In genomic region chr17:21039839-21040575, GRCh38 we compare ENCODE assay signal across 8 cellular contexts. TPM values are rescaled to one million over a fixed set of nuclear protein-coding genes. Genes with fewer than 3 reads are reported as not detected.
DNase-seq lines count a peak whose midpoint lies in the region; ATAC-seq, FAIRE-seq and TF ChIP-seq lines count a peak whose summit lies in the region.

No MANE protein-coding gene starts in this region.

- no peak overlapping the region for H2BK20ac ChIP-seq in H9 (ENCODE audit: low read depth, low read length, poor library complexity, severe bottlenecking)

- H3K4ac ChIP-seq in H9 (ENCODE audit: low read depth, low read length) = no peak overlapping the region

- no peak overlapping the region for H3K23ac ChIP-seq in H9 (ENCODE audit: insufficient read length, low read depth, low read length)

- no peak overlapping the region for H4K91ac ChIP-seq in H9 (ENCODE audit: insufficient read length, low read depth, low read length)

- no peak overlapping the region for H2BK120ac ChIP-seq in H9 (ENCODE audit: low read depth, low read length, poor library complexity, severe bottlenecking)

- no peaks in the 10 kb centered on the region for H3K36me3 ChIP-seq in OCI-LY3 (replicated peaks; ENCODE audit: low read depth, low read length)

- no peak overlapping the region for H4K5ac ChIP-seq in H9 (ENCODE audit: insufficient read length, low read depth, low read length)

- no peak overlapping the region for H3T11ph ChIP-seq in H9 (ENCODE audit: low read length)

- H3K27me3 ChIP-seq in H9 (ENCODE audit: insufficient read depth, low read length) (no peaks in the 10 kb centered on the region), OCI-LY3 (ENCODE audit: low read depth, low read length) (no peaks in the 10 kb centered on the region)

- peak overlapping the region in 2 of 3 experiments; percentile 64 to 99; a peak in 4 of 7 replicates for H3K27ac Mint-ChIP-seq in H9
- H3K27ac Mint-ChIP-seq in activated naive CD8-positive, alpha-beta T cell treated with anti-CD3 and anti-CD28 coated beads, Interleukin-2, amount 10 ng/mL, durations not matched to agents 7 days and 5 days = peak overlapping the region; percentile 75

- H3K4me3 ChIP-seq in OCI-LY3 (ENCODE audit: low read length) = peak overlapping the region; percentile 90

- peaks cover 0 to 2% of the 10 kb centered on the region in 2 experiments; a peak in 1 of 5 replicates for H3K9me3 Mint-ChIP-seq in H9
- no peaks in the 10 kb centered on the region for H3K9me3 Mint-ChIP-seq in activated naive CD8-positive, alpha-beta T cell treated with anti-CD3 and anti-CD28 coated beads, Interleukin-2, amount 10 ng/mL, durations not matched to agents 7 days and 5 days

- no peak overlapping the region for H4K8ac ChIP-seq in H9 (replicated peaks; ENCODE audit: insufficient read length, low read depth, low read length)

- H3K4me1 ChIP-seq in H9 (ENCODE audit: insufficient read depth, low read length) (peaks cover 13% of the 10 kb centered on the region), OCI-LY3 (ENCODE audit: low read length) (peaks cover 8% of the 10 kb centered on the region)

- WGBS in H9 (ENCODE audit: extremely low coverage, insufficient read length, low lambda C conversion rate) = no CpG with 5 or more reads among the region's 6 CpGs

- peaks cover 66% of the 10 kb centered on the region for H3K79me2 ChIP-seq in H9 (ENCODE audit: insufficient read depth, low read length)
- H3K79me2 ChIP-seq in OCI-LY3 (ENCODE audit: low read length) = peaks cover 76% of the 10 kb centered on the region

- no peak overlapping the region for H3K56ac ChIP-seq in H9 (ENCODE audit: insufficient read length, low read depth, low read length)

- H3K79me1 ChIP-seq in H9 (ENCODE audit: insufficient read depth, low read depth, low read length, poor library complexity, severe bottlenecking) = no peaks in the 10 kb centered on the region

- H2AFZ ChIP-seq in H9 (ENCODE audit: low read length) (no peak overlapping the region), OCI-LY3 (ENCODE audit: low read depth, low read length) (no peak overlapping the region)

- H3K4me2 ChIP-seq in H9 (ENCODE audit: insufficient read depth, insufficient read length, low read length) = peak overlapping the region; percentile 71
- H3K4me2 ChIP-seq in OCI-LY3 (ENCODE audit: low read length) = peak overlapping the region; percentile 57; the same call in 1 of the 2 replicates

- H3K36me3 Mint-ChIP-seq in H9 (ENCODE audit: insufficient read depth in 1 of 3, low read depth in 3 of 3) = peaks cover 14 to 42% (median 34%) of the 10 kb centered on the region in 3 experiments
- H3K36me3 Mint-ChIP-seq in activated naive CD8-positive, alpha-beta T cell treated with anti-CD3 and anti-CD28 coated beads, Interleukin-2, amount 10 ng/mL, durations not matched to agents 7 days and 5 days = peaks cover 14% of the 10 kb centered on the region

- TF ChIP-seq CTCF in H9 (conservative IDR thresholded peaks at IDR 0.05) (peak; percentile 65), OCI-LY3 (IDR thresholded peaks at IDR 0.05; ENCODE audit: low read depth, low read length) (peak; percentile 22; the same call in 1 of the 2 replicates)

- DNase-seq in Ammon's horn (ENCODE audit: low spot score) (peak; percentile 49), H9 (no peak), NCI-H187 treated with DMSO at 0.1 percent for 48 hours (lab: John Stamatoyannopoulos, UW) (no peak), frontal cortex (ENCODE audit: low spot score in 2 of 2) (no peak)
- no peak for DNase-seq in activated naive CD8-positive, alpha-beta T cell treated with anti-CD3 and anti-CD28 coated beads, Interleukin-2, amount 10 ng/mL, durations not matched to agents 7 days and 5 days
- DNase-seq in stimulated activated CD4-positive, alpha-beta T cell treated with anti-CD3 and anti-CD28 coated beads, TNF-alpha, amount 100 ng/mL, for 1 hour (ENCODE audit: low read depth in 3 of 3, low spot score in 1 of 3) = peak in 2 of 3 donors; percentile 5 to 8

- H3K9me3 ChIP-seq in H9 (ENCODE audit: control insufficient read depth, low read depth, low read length) = no peaks in the 10 kb centered on the region
- no peaks in the 10 kb centered on the region for H3K9me3 ChIP-seq in OCI-LY3 (ENCODE audit: insufficient read depth, low read length)

- no peak overlapping the region for H2BK5ac ChIP-seq in H9 (ENCODE audit: insufficient read length, low read length)

- H3K27ac ChIP-seq in H9 (ENCODE audit: insufficient read length, low read depth, low read length) (no peak overlapping the region), OCI-LY3 (ENCODE audit: low read length) (no peak overlapping the region)

- ATAC-seq in activated naive CD8-positive, alpha-beta T cell treated with anti-CD3 and anti-CD28 coated beads, Interleukin-2, amount 10 ng/mL, durations not matched to agents 7 days and 5 days (ENCODE audit: low read depth) = no peak

- no peak overlapping the region for H2AK5ac ChIP-seq in H9 (ENCODE audit: insufficient read length, low read length)

- H3K4me1 Mint-ChIP-seq in H9 = peaks cover 39 to 59% of the 10 kb centered on the region in 2 experiments
- H3K4me1 Mint-ChIP-seq in activated naive CD8-positive, alpha-beta T cell treated with anti-CD3 and anti-CD28 coated beads, Interleukin-2, amount 10 ng/mL, durations not matched to agents 7 days and 5 days = peaks cover 46% of the 10 kb centered on the region

- H4K20me1 ChIP-seq in H9 (ENCODE audit: control insufficient read depth, insufficient read depth, insufficient read length) (no peaks in the 10 kb centered on the region), OCI-LY3 (ENCODE audit: insufficient read depth, low read length) (peaks cover 53% of the 10 kb centered on the region)

- H3K9ac ChIP-seq in H9 (ENCODE audit: extremely low read depth, insufficient read length, low read length) (peak overlapping the region; percentile 34), OCI-LY3 (ENCODE audit: low read length) (no peak overlapping the region)

- no peak overlapping the region for H3K14ac ChIP-seq in H9 (ENCODE audit: insufficient read depth, low read length)

- FAIRE-seq in islet of Langerhans (lab: Jason Lieb, UNC) (peak; percentile 56), frontal cortex (lab: Jason Lieb, UNC) (no peak)

- H2BK15ac ChIP-seq in H9 (ENCODE audit: low read depth, low read length) = no peak overlapping the region

- H3K27me3 Mint-ChIP-seq in H9 (ENCODE audit: low read depth) = no peaks in the 10 kb centered on the region; the same call in 1 of the 2 replicates
- no peaks in the 10 kb centered on the region for H3K27me3 Mint-ChIP-seq in activated naive CD8-positive, alpha-beta T cell treated with anti-CD3 and anti-CD28 coated beads, Interleukin-2, amount 10 ng/mL, durations not matched to agents 7 days and 5 days

- no peak overlapping the region for H3K18ac ChIP-seq in H9 (ENCODE audit: insufficient read length, low read depth, low read length)

- peak overlapping the region; percentile 98 to 99 for H3K4me3 Mint-ChIP-seq in H9
- H3K4me3 Mint-ChIP-seq in activated naive CD8-positive, alpha-beta T cell treated with anti-CD3 and anti-CD28 coated beads, Interleukin-2, amount 10 ng/mL, durations not matched to agents 7 days and 5 days = peak overlapping the region; percentile 99

- POLR2A ChIA-PET in activated naive CD8-positive, alpha-beta T cell treated with anti-CD3 and anti-CD28 coated beads, Interleukin-2, amount 10 ng/mL, durations not matched to agents 7 days and 5 days (lab: Charles Lee) = interaction anchor here (1.5 kb wide), 1 partner anchor 59 kb away, joined by 4 read pairs; no protein-coding TSS in a partner anchor

- H2BK12ac ChIP-seq in H9 (ENCODE audit: insufficient read length, low read depth, low read length) = no peak overlapping the region

- H3K23me2 ChIP-seq in H9 (ENCODE audit: insufficient read length, low read depth, low read length, poor library complexity, severe bottlenecking) = peaks cover 8% of the 10 kb centered on the region

RNA-seq across cellular contexts. Expression of gene USP22, which starts 2.8 kb away (rescaled TPM):
- total RNA-seq in H9 (2021) = 345 and 351 TPM in 2 replicates
- total RNA-seq in activated naive CD8-positive, alpha-beta T cell treated with anti-CD3 and anti-CD28 coated beads, Interleukin-2, amount 10 ng/mL, durations not matched to agents 7 days and 5 days = 100 to 1,000 TPM; 138 to 146 TPM
- 378 TPM for total RNA-seq in frontal cortex

Comparison
In these comparisons a context has a peak if more than half of its experiments do, and no peak if none do; other contexts are left out.
1. DNase-seq: peak in Ammon's horn (single experiment) and stimulated activated CD4-positive, alpha-beta T cell treated with anti-CD3 and anti-CD28 coated beads, TNF-alpha, amount 100 ng/mL, for 1 hour (2 of 3); none in H9 (single experiment), activated naive CD8-positive, alpha-beta T cell treated with anti-CD3 and anti-CD28 coated beads, Interleukin-2, amount 10 ng/mL, durations not matched to agents 7 days and 5 days (single experiment), NCI-H187 treated with DMSO at 0.1 percent for 48 hours (single experiment) and frontal cortex (0 of 2).